Comparison of ENCODE assay signal across 11 cellular contexts in genomic region chr19:1410789-1411188, GRCh38. TPM values are rescaled to one million over a fixed set of nuclear protein-coding genes. Genes with fewer than 3 reads are reported as not detected.
DNase-seq lines count a peak whose midpoint lies in the region; ATAC-seq and TF ChIP-seq lines count a peak whose summit lies in the region.
"Had no signal": no experiment of that assay in that cellular context is flagged by ENCODE, and none has a peak within 500 bp of the region (broad histone marks: within the 10 kb centered on the region; RNA-seq: fewer than 3 reads in every experiment).

No MANE protein-coding gene starts in this region.

- H3K4me2 ChIP-seq in PC-3 (ENCODE audit: low read length): peak overlapping the region; percentile 90
- peak overlapping the region; percentile 97 for H3K4me2 ChIP-seq in osteoblast (ENCODE audit: insufficient read depth, low read length)

- H2AFZ ChIP-seq in PC-3 (ENCODE audit: low read length): no peak overlapping the region
- H2AFZ ChIP-seq in osteoblast (ENCODE audit: low read length): no peak overlapping the region

- no peaks in the 10 kb centered on the region for H3K27me3 ChIP-seq in CD4-positive, alpha-beta memory T cell (ENCODE audit: insufficient read depth, low read length)
- H3K27me3 ChIP-seq in PC-3 (ENCODE audit: low read length) (no peaks in the 10 kb centered on the region), dorsolateral prefrontal cortex (no peaks in the 10 kb centered on the region), osteoblast (ENCODE audit: insufficient read depth, low read length) (no peaks in the 10 kb centered on the region)

- peak overlapping the region; percentile 80 to 94 (median 89) for H3K27ac Mint-ChIP-seq in CD4-positive, alpha-beta memory T cell

- peaks cover 25% of the 10 kb centered on the region for H3K36me3 ChIP-seq in CD4-positive, alpha-beta memory T cell (ENCODE audit: insufficient read depth, low read length)
- peaks cover under 1% of the 10 kb centered on the region; the same call in 1 of the 2 replicates for H3K36me3 ChIP-seq in PC-3 (ENCODE audit: low read depth, low read length)
- peaks cover 9% of the 10 kb centered on the region for H3K36me3 ChIP-seq in osteoblast (ENCODE audit: insufficient read depth, low read length)

- H3F3A ChIP-seq in PC-3 (ENCODE audit: low read length, unreplicated experiment): peaks cover 7% of the 10 kb centered on the region

- H3K9me2 ChIP-seq in PC-3 (replicated peaks; ENCODE audit: low read length): no peaks in the 10 kb centered on the region

- H4K20me1 ChIP-seq in PC-3 (ENCODE audit: low read length): peaks cover 36% of the 10 kb centered on the region
- H4K20me1 ChIP-seq in osteoblast (ENCODE audit: insufficient read depth, low read length): peaks cover 56% of the 10 kb centered on the region

- DNase-seq in CD4-positive, alpha-beta memory T cell: no peak
- DNase-seq in PC-3: no peak
- no peak for DNase-seq in dorsolateral prefrontal cortex
- DNase-seq in osteoblast (ENCODE audit: insufficient read length, low spot score, missing footprints): no peak
- no peak for DNase-seq in SHP77 treated with DMSO at 0.1 percent for 48 hours (lab: John Stamatoyannopoulos, UW)
- no peak for DNase-seq in kidney tubule cell (ENCODE audit: low spot score)
- DNase-seq: GOT3, NCI-H524 treated with DMSO at 0.1 percent for 48 hours had no signal

- H3K4me1 Mint-ChIP-seq in CD4-positive, alpha-beta memory T cell: peaks cover 36 to 77% (median 64%) of the 10 kb centered on the region in 4 donors

- H3K4me1 ChIP-seq in CD4-positive, alpha-beta memory T cell (ENCODE audit: insufficient read depth, low read length): peaks cover 74% of the 10 kb centered on the region
- H3K4me1 ChIP-seq in PC-3 (ENCODE audit: insufficient read depth, low read length) (peaks cover 38% of the 10 kb centered on the region), osteoblast (ENCODE audit: insufficient read depth, low read length) (peaks cover 48% of the 10 kb centered on the region)

- TF ChIP-seq CTCF in PC-3 (conservative IDR thresholded peaks at IDR 0.05; ENCODE audit: low read depth, low read length): no peak
- TF ChIP-seq CTCF in dorsolateral prefrontal cortex (IDR thresholded peaks at IDR 0.05 in 54 of 56, conservative IDR thresholded peaks at IDR 0.05 in 2 of 56; ENCODE audit: low read depth in 1 of 56, partially characterized antibody in 56 of 56): no peak
- no peak for TF ChIP-seq CTCF in osteoblast (IDR thresholded peaks at IDR 0.05; ENCODE audit: extremely low read depth, low read depth, low read length)

- no peak for ATAC-seq in PC-3
- no peak for ATAC-seq in GM21526 (IDR thresholded peaks at IDR 0.05; ENCODE audit: low FRiP score, unreplicated experiment)
- ATAC-seq in GM19467 (IDR thresholded peaks at IDR 0.05; ENCODE audit: unreplicated experiment): no peak
- ATAC-seq: mucosa of descending colon had no signal

- no peaks in the 10 kb centered on the region for H3K27me3 Mint-ChIP-seq in CD4-positive, alpha-beta memory T cell

- no peaks in the 10 kb centered on the region for H3K9me3 ChIP-seq in CD4-positive, alpha-beta memory T cell (ENCODE audit: control insufficient read depth in 1 of 2, low read length in 2 of 2)
- H3K9me3 ChIP-seq in PC-3 (ENCODE audit: low read length) (no peaks in the 10 kb centered on the region), osteoblast (ENCODE audit: low read depth, low read length) (no peaks in the 10 kb centered on the region)
- H3K9me3 ChIP-seq: mucosa of descending colon had no signal

- POLR2A ChIA-PET in CD4-positive, alpha-beta memory T cell (lab: Charles Lee; ENCODE audit: partially characterized antibody): interaction anchor here (2.8 kb wide), 1 partner anchor 141 kb away, joined by 18 read pairs; the partner anchor contains the start of gene CIRBP
- POLR2A ChIA-PET in PC-3 (lab: Charles Lee; ENCODE audit: unreplicated experiment): no interaction called here

- H3K27ac ChIP-seq in CD4-positive, alpha-beta memory T cell (ENCODE audit: low read depth, low read length): peak overlapping the region; percentile 88
- no peak overlapping the region for H3K27ac ChIP-seq in PC-3 (ENCODE audit: low read length)
- H3K27ac ChIP-seq in dorsolateral prefrontal cortex: peak overlapping the region; percentile 42 to 97 (median 91)
- peak overlapping the region; percentile 78 for H3K27ac ChIP-seq in osteoblast (ENCODE audit: low read depth, low read length)

- H3K36me3 Mint-ChIP-seq in CD4-positive, alpha-beta memory T cell: peaks cover 4 to 33% of the 10 kb centered on the region in 2 donors

- no peak overlapping the region for H3K4me3 ChIP-seq in CD4-positive, alpha-beta memory T cell (ENCODE audit: low read length in 2 of 2)
- H3K4me3 ChIP-seq in PC-3 (ENCODE audit: low read length): peak overlapping the region; percentile 80; the same call in 1 of the 2 replicates
- H3K4me3 ChIP-seq in dorsolateral prefrontal cortex: peak overlapping the region in 40 of 59 donors; percentile 3 to 99 (median 88)
- no peak overlapping the region for H3K4me3 ChIP-seq in osteoblast (ENCODE audit: insufficient read depth, low read length)
- H3K4me3 ChIP-seq: mucosa of descending colon had no signal

- peak overlapping the region in 7 of 8 donors; percentile 79 to 96 (median 92) for H3K4me3 Mint-ChIP-seq in CD4-positive, alpha-beta memory T cell

- no peak overlapping the region for H3K9ac ChIP-seq in PC-3 (ENCODE audit: low read length)

- intact Hi-C loops in CD4-positive, alpha-beta memory T cell (cut with micrococcal nuclease): no loop called here
- intact Hi-C loops in PC-3 (cut with micrococcal nuclease): no loop called here
- intact Hi-C loops in dorsolateral prefrontal cortex (cut with DNase I): loop anchor here in 1 of 2 donors (2.0 kb wide), 1 partner anchor 28 kb away; the partner anchor contains the start of gene RPS15

- H3K79me2 ChIP-seq in PC-3 (ENCODE audit: low read length): peaks cover 80% of the 10 kb centered on the region
- H3K79me2 ChIP-seq in osteoblast (ENCODE audit: insufficient read depth, low read length): peaks cover 78% of the 10 kb centered on the region

- H3K9me3 Mint-ChIP-seq in CD4-positive, alpha-beta memory T cell: no peaks in the 10 kb centered on the region

- no TSS peak for BruUV-seq in PC-3 (replicated peaks; lab: Mats Ljungman, UMichigan)

- CTCF ChIA-PET in CD4-positive, alpha-beta memory T cell (lab: Charles Lee; ENCODE audit: partially characterized antibody): interaction anchor here (1.2 to 1.4 kb wide), 2 partner anchors 26 to 35 kb away, joined by 4 to 9 read pairs; no protein-coding TSS in a partner anchor
- CTCF ChIA-PET in PC-3 (lab: Charles Lee): no interaction called here

RNA-seq across cellular contexts. Expression of gene DAZAP1, which starts 3.4 kb away (rescaled TPM):
- total RNA-seq in CD4-positive, alpha-beta memory T cell: 100 to 1,000 TPM; 143 to 152 TPM
- 1 to 10 TPM; 2.5 to 9.1 TPM for polyA plus RNA-seq in CD4-positive, alpha-beta memory T cell
- total RNA-seq in PC-3 (2014; rRNA removed) (177 and 178 TPM in 2 replicates), dorsolateral prefrontal cortex (100 to 1,000 TPM in 3 of 120 experiments, 10 to 100 TPM in 117; 46.4 to 115 (median 70.5) TPM), osteoblast (40.9 and 44.5 TPM in 2 replicates)

RNA-seq across cellular contexts. Expression of gene GAMT, which starts 9.4 kb away (rescaled TPM):
- 10 to 100 TPM; 15.9 to 16.2 TPM for total RNA-seq in CD4-positive, alpha-beta memory T cell
- 10 to 100 TPM; 19.3 to 20.3 TPM for polyA plus RNA-seq in CD4-positive, alpha-beta memory T cell
- total RNA-seq in PC-3 (2014; rRNA removed) (74.9 and 75.6 TPM in 2 replicates), dorsolateral prefrontal cortex (10 to 100 TPM; 30.0 to 91.1 (median 47.4) TPM), osteoblast (25.0 and 29.2 TPM in 2 replicates)

RNA-seq across cellular contexts. Expression of gene NDUFS7, which starts 27.1 kb away (rescaled TPM):
- total RNA-seq in CD4-positive, alpha-beta memory T cell: 10 to 100 TPM; 68.6 to 73.5 TPM
- 100 to 1,000 TPM; 180 to 193 TPM for polyA plus RNA-seq in CD4-positive, alpha-beta memory T cell
- 102 and 111 TPM in 2 replicates for total RNA-seq in PC-3 (2014; rRNA removed)
- 100 to 1,000 TPM; 105 to 222 (median 151) TPM for total RNA-seq in dorsolateral prefrontal cortex
- 40.4 and 46.0 TPM in 2 replicates for total RNA-seq in osteoblast

RNA-seq across cellular contexts. Expression of gene RPS15, which starts 27.4 kb away (rescaled TPM):
- 1,000 to 10,000 TPM; 1,715 to 1,828 TPM for total RNA-seq in CD4-positive, alpha-beta memory T cell
- polyA plus RNA-seq in CD4-positive, alpha-beta memory T cell: 1,000 to 10,000 TPM; 2,575 to 2,757 TPM
- total RNA-seq in PC-3 (2014; rRNA removed): 1,797 and 2,672 TPM in 2 replicates
- 100 to 1,000 TPM; 343 to 670 (median 497) TPM for total RNA-seq in dorsolateral prefrontal cortex
- 304 and 318 TPM in 2 replicates for total RNA-seq in osteoblast

RNA-seq across cellular contexts. Expression of gene APC2, which starts 39.1 kb away (rescaled TPM):
- total RNA-seq in CD4-positive, alpha-beta memory T cell: not detected
- not detected for polyA plus RNA-seq in CD4-positive, alpha-beta memory T cell
- total RNA-seq in PC-3 (2014; rRNA removed) (0.29 and 1.4 TPM in 2 replicates), dorsolateral prefrontal cortex (100 to 1,000 TPM; 130 to 289 (median 183) TPM), osteoblast (0.29 and 0.36 TPM in 2 replicates)

Comparison
In these comparisons a context has a peak if more than half of its experiments do, and no peak if none do; other contexts are left out.
1. H3K4me3 ChIP-seq: peak in PC-3 (single experiment) and dorsolateral prefrontal cortex (40 of 59); none in CD4-positive, alpha-beta memory T cell (0 of 2) and osteoblast (single experiment).